ENCODE assay signal across 2 cellular contexts in the genomic region with DNA sequence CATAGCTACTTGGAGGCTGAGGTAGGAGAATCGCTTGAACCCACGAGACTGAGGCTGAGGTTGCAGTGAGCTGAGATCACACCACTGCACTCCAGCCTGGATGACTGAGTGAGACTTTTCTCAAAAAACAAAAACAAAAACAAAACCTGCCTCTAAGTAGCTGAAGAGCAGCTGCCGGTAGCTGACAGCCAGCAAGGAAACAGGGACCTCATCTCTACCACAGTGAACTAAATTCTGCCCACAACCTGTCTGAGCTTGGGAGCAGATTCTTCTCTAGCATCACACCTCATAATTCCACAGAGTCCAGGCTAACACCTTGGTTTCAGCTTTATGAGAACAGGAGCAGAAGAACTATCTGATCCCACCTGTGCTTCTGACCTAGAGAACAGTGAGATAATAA.
TF ChIP-seq lines count a peak whose summit lies in the region.

No MANE protein-coding gene starts in this region.

TF ChIP-seq in GM23338, 12 proteins besides CTCF, POLR2A, EP300 and RAD21 (continues in another document):
- TF ChIP-seq, protein P1, sequence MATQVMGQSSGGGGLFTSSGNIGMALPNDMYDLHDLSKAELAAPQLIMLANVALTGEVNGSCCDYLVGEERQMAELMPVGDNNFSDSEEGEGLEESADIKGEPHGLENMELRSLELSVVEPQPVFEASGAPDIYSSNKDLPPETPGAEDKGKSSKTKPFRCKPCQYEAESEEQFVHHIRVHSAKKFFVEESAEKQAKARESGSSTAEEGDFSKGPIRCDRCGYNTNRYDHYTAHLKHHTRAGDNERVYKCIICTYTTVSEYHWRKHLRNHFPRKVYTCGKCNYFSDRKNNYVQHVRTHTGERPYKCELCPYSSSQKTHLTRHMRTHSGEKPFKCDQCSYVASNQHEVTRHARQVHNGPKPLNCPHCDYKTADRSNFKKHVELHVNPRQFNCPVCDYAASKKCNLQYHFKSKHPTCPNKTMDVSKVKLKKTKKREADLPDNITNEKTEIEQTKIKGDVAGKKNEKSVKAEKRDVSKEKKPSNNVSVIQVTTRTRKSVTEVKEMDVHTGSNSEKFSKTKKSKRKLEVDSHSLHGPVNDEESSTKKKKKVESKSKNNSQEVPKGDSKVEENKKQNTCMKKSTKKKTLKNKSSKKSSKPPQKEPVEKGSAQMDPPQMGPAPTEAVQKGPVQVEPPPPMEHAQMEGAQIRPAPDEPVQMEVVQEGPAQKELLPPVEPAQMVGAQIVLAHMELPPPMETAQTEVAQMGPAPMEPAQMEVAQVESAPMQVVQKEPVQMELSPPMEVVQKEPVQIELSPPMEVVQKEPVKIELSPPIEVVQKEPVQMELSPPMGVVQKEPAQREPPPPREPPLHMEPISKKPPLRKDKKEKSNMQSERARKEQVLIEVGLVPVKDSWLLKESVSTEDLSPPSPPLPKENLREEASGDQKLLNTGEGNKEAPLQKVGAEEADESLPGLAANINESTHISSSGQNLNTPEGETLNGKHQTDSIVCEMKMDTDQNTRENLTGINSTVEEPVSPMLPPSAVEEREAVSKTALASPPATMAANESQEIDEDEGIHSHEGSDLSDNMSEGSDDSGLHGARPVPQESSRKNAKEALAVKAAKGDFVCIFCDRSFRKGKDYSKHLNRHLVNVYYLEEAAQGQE (IDR thresholded peaks at IDR 0.05; ENCODE audit: unreplicated experiment) = no peak
- TF ChIP-seq ZNF114 (CRISPR knock-in tag; IDR thresholded peaks at IDR 0.05) (no peak), EZH2 (IDR thresholded peaks at IDR 0.05; ENCODE audit: low read depth, unreplicated experiment) (no peak), NANOG (IDR thresholded peaks at IDR 0.05; ENCODE audit: borderline replicate concordance) (no peak), POLR2AphosphoS5 (IDR thresholded peaks at IDR 0.05; ENCODE audit: low read depth) (no peak), EZH2phosphoT487 (IDR thresholded peaks at IDR 0.05; ENCODE audit: unreplicated experiment) (no peak), STAT1 (IDR thresholded peaks at IDR 0.05; ENCODE audit: unreplicated experiment) (no peak), CREB1 (CRISPR knock-in tag; IDR thresholded peaks at IDR 0.05; ENCODE audit: low read depth) (no peak)
- TF ChIP-seq, protein P2, sequence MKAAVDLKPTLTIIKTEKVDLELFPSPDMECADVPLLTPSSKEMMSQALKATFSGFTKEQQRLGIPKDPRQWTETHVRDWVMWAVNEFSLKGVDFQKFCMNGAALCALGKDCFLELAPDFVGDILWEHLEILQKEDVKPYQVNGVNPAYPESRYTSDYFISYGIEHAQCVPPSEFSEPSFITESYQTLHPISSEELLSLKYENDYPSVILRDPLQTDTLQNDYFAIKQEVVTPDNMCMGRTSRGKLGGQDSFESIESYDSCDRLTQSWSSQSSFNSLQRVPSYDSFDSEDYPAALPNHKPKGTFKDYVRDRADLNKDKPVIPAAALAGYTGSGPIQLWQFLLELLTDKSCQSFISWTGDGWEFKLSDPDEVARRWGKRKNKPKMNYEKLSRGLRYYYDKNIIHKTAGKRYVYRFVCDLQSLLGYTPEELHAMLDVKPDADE (IDR thresholded peaks at IDR 0.05) = no peak
- TF ChIP-seq, protein P3, sequence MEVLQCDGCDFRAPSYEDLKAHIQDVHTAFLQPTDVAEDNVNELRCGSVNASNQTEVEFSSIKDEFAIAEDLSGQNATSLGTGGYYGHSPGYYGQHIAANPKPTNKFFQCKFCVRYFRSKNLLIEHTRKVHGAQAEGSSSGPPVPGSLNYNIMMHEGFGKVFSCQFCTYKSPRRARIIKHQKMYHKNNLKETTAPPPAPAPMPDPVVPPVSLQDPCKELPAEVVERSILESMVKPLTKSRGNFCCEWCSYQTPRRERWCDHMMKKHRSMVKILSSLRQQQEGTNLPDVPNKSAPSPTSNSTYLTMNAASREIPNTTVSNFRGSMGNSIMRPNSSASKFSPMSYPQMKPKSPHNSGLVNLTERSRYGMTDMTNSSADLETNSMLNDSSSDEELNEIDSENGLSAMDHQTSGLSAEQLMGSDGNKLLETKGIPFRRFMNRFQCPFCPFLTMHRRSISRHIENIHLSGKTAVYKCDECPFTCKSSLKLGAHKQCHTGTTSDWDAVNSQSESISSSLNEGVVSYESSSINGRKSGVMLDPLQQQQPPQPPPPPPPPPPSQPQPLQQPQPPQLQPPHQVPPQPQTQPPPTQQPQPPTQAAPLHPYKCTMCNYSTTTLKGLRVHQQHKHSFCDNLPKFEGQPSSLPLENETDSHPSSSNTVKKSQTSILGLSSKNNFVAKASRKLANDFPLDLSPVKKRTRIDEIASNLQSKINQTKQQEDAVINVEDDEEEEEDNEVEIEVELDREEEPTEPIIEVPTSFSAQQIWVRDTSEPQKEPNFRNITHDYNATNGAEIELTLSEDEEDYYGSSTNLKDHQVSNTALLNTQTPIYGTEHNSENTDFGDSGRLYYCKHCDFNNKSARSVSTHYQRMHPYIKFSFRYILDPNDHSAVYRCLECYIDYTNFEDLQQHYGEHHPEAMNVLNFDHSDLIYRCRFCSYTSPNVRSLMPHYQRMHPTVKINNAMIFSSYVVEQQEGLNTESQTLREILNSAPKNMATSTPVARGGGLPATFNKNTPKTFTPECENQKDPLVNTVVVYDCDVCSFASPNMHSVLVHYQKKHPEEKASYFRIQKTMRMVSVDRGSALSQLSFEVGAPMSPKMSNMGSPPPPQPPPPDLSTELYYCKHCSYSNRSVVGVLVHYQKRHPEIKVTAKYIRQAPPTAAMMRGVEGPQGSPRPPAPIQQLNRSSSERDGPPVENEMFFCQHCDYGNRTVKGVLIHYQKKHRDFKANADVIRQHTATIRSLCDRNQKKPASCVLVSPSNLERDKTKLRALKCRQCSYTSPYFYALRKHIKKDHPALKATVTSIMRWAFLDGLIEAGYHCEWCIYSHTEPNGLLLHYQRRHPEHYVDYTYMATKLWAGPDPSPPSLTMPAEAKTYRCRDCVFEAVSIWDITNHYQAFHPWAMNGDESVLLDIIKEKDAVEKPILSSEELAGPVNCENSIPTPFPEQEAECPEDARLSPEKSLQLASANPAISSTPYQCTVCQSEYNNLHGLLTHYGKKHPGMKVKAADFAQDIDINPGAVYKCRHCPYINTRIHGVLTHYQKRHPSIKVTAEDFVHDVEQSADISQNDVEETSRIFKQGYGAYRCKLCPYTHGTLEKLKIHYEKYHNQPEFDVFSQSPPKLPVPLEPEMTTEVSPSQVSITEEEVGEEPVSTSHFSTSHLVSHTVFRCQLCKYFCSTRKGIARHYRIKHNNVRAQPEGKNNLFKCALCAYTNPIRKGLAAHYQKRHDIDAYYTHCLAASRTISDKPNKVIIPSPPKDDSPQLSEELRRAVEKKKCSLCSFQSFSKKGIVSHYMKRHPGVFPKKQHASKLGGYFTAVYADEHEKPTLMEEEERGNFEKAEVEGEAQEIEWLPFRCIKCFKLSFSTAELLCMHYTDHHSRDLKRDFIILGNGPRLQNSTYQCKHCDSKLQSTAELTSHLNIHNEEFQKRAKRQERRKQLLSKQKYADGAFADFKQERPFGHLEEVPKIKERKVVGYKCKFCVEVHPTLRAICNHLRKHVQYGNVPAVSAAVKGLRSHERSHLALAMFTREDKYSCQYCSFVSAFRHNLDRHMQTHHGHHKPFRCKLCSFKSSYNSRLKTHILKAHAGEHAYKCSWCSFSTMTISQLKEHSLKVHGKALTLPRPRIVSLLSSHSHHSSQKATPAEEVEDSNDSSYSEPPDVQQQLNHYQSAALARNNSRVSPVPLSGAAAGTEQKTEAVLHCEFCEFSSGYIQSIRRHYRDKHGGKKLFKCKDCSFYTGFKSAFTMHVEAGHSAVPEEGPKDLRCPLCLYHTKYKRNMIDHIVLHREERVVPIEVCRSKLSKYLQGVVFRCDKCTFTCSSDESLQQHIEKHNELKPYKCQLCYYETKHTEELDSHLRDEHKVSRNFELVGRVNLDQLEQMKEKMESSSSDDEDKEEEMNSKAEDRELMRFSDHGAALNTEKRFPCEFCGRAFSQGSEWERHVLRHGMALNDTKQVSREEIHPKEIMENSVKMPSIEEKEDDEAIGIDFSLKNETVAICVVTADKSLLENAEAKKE (CRISPR knock-in tag; IDR thresholded peaks at IDR 0.05) = no peak

TF ChIP-seq in H1, 55 proteins besides CTCF, POLR2A, EP300 and RAD21:
- TF ChIP-seq SIN3A (conservative IDR thresholded peaks at IDR 0.05 in 1 of 2, IDR thresholded peaks at IDR 0.05 in 1 of 2; ENCODE audit: low read depth in 1 of 2, low read length in 2 of 2) = no peak
- TF ChIP-seq HDAC2 (IDR thresholded peaks at IDR 0.05; ENCODE audit: borderline replicate concordance in 1 of 2, low read depth in 2 of 2, low read length in 2 of 2) = no peak
- no peak for TF ChIP-seq KDM5A (IDR thresholded peaks at IDR 0.05; ENCODE audit: low read length)
- no peak for TF ChIP-seq TEAD4 (IDR thresholded peaks at IDR 0.05; ENCODE audit: low read depth, low read length)
- TF ChIP-seq HDAC6 (IDR thresholded peaks at IDR 0.05; ENCODE audit: low read depth, low read length) = no peak
- no peak for TF ChIP-seq SIX5 (IDR thresholded peaks at IDR 0.05; ENCODE audit: low read depth, low read length)
- TF ChIP-seq MAFK (IDR thresholded peaks at IDR 0.05; ENCODE audit: low read depth, low read length) = no peak
- TF ChIP-seq SP2 (IDR thresholded peaks at IDR 0.05; ENCODE audit: low read length) = no peak
- no peak for TF ChIP-seq KDM1A (IDR thresholded peaks at IDR 0.05; ENCODE audit: borderline replicate concordance, low read length)
- TF ChIP-seq CTBP2 (IDR thresholded peaks at IDR 0.05; ENCODE audit: borderline replicate concordance, insufficient read depth, insufficient read length, low read length) = no peak
- TF ChIP-seq EZH2 (IDR thresholded peaks at IDR 0.05; ENCODE audit: low read depth, low read length, severe bottlenecking) = no peak
- TF ChIP-seq ZNF274 (IDR thresholded peaks at IDR 0.05; ENCODE audit: borderline replicate concordance, extremely low read depth, low read length) = no peak
- TF ChIP-seq NANOG (IDR thresholded peaks at IDR 0.05; ENCODE audit: insufficient read depth, low read depth, low read length, poor library complexity, severe bottlenecking) = no peak
- no peak for TF ChIP-seq JUND (IDR thresholded peaks at IDR 0.05; ENCODE audit: low read length)
- no peak for TF ChIP-seq EGR1 (IDR thresholded peaks at IDR 0.05; ENCODE audit: borderline replicate concordance, low read depth, low read length)
TF ChIP-seq in H1: peak in this region for 0.
